ENCODE assay signal across 8 cellular contexts in the genomic region with DNA sequence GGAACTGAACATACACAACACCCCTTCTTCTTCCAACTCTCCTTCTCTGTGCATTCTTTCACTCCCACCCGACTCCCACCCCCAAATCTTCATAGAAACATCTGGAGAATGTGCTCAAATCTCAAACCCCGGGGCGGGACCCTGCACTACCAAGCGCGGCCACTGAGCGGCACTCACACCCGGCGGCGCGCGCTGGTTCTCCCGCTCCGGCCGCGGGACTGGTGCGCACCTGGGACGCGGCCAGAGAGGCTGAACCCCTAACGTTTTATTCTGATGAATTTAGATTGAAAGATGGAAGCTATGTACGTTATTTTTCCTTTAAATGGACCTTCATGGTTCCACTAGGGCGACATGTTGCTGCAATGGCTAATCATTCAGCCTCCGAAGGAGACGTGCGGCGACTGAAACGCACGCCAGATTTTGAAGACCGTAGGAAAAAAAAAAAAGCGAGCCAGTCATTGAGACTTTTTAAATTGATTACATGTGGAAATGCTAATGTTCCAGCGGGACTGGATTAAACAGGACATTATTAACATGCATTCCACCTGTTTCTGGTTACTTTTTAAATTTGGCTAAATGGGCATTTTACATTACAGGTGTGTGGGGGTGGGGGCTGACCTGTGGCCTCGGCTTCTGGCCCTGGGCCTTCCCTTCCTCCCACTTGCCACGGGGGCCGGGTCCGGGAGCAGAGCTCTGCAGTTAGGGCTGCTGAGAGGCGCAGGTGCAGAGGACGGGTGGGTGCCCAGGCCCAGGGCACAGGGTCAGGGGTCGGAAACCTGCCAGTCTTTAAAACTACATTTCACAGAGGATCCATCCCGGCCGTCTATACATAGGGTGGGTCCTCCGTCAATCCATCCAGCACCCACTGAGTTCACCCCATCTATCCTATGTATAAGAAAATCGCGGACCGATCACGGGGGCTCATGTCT.
DNase-seq lines count a peak whose midpoint lies in the region; ATAC-seq and TF ChIP-seq lines count a peak whose summit lies in the region.

No MANE protein-coding gene starts in this region.

- peak; percentile 99 for TF ChIP-seq CTCF in GM06990 (IDR thresholded peaks at IDR 0.05; ENCODE audit: insufficient read depth, low read length, poor library complexity, severe bottlenecking)

- peaks cover 17% of the 10 kb centered on the region for H3K9me3 Mint-ChIP-seq in T-helper 2 cell treated with Interferon-gamma antibody and Interleukin-4, amounts not matched to agents 5 μg/mL and 100 μg/mL, for 36 hours

- peak; percentile 63 for ATAC-seq in HG02763 (IDR thresholded peaks at IDR 0.05; ENCODE audit: unreplicated experiment)

- no peak overlapping the region for H3K27ac ChIP-seq in iPS-20b (ENCODE audit: low read length)

- DNase-seq in GM06990 (ENCODE audit: extremely low read depth, insufficient read length): peak; percentile 51
- DNase-seq in T-helper 2 cell treated with Interferon-gamma antibody and Interleukin-4, amounts not matched to agents 5 μg/mL and 100 μg/mL, for 36 hours (ENCODE audit: low spot score): peak; percentile 50
- DNase-seq in astrocyte of the hippocampus (ENCODE audit: low read depth, low spot score): peak; percentile 61
- DNase-seq in stimulated activated CD4-positive, alpha-beta T cell treated with anti-CD3 and anti-CD28 coated beads, Interleukin-15, amount 100 ng/mL, for 48 hours (ENCODE audit: low read depth in 2 of 2): peak; percentile 24 to 53
- no peak for DNase-seq in NCI-H2107 treated with DMSO at 0.1 percent for 48 hours (lab: John Stamatoyannopoulos, UW; ENCODE audit: unreplicated experiment)
- DNase-seq in NCI-H1048 (lab: John Stamatoyannopoulos, UW): no peak

- no peaks in the 10 kb centered on the region for H3K27me3 Mint-ChIP-seq in T-helper 2 cell treated with Interferon-gamma antibody and Interleukin-4, amounts not matched to agents 5 μg/mL and 100 μg/mL, for 36 hours (ENCODE audit: low read depth)

- H3K36me3 ChIP-seq in GM06990 (ENCODE audit: control insufficient read depth, insufficient read depth, low read length) (no peaks in the 10 kb centered on the region), iPS-20b (ENCODE audit: insufficient read depth, low read depth, low read length) (no peaks in the 10 kb centered on the region)

- H3K4me3 Mint-ChIP-seq in T-helper 2 cell treated with Interferon-gamma antibody and Interleukin-4, amounts not matched to agents 5 μg/mL and 100 μg/mL, for 36 hours: peak overlapping the region; percentile 58

- H3K4me3 ChIP-seq in GM06990 (replicated peaks; ENCODE audit: low read depth, low read length): no peak overlapping the region
- H3K4me3 ChIP-seq in iPS-20b (ENCODE audit: low read length): peak overlapping the region; percentile 44; the same call in 1 of the 2 replicates

- H3K4me1 ChIP-seq in iPS-20b (ENCODE audit: insufficient read depth, low read length): 0 out of 2 replicates have a peak, but pooled peaks cover 2% of the 10 kb centered on the region

- H3K9ac ChIP-seq in iPS-20b (ENCODE audit: low read depth, low read length): no peak overlapping the region

- peaks cover 6% of the 10 kb centered on the region for H3K36me3 Mint-ChIP-seq in T-helper 2 cell treated with Interferon-gamma antibody and Interleukin-4, amounts not matched to agents 5 μg/mL and 100 μg/mL, for 36 hours (ENCODE audit: low read depth)

- peaks cover 11% of the 10 kb centered on the region for H3K9me3 ChIP-seq in iPS-20b (ENCODE audit: insufficient read depth, low read depth, low read length)

- peak overlapping the region; percentile 43 for H3K27ac Mint-ChIP-seq in T-helper 2 cell treated with Interferon-gamma antibody and Interleukin-4, amounts not matched to agents 5 μg/mL and 100 μg/mL, for 36 hours

- H3K4me1 Mint-ChIP-seq in T-helper 2 cell treated with Interferon-gamma antibody and Interleukin-4, amounts not matched to agents 5 μg/mL and 100 μg/mL, for 36 hours (ENCODE audit: low read depth): peaks cover 36% of the 10 kb centered on the region

- H3K27me3 ChIP-seq in GM06990 (replicated peaks; ENCODE audit: control insufficient read depth, insufficient read depth, low read length) (no peaks in the 10 kb centered on the region), iPS-20b (ENCODE audit: insufficient read depth, low read length) (peaks cover 22% of the 10 kb centered on the region)

Comparison
In these comparisons a context has a peak if more than half of its experiments do, and no peak if none do; other contexts are left out.
1. DNase-seq: peak in GM06990 (single experiment), T-helper 2 cell treated with Interferon-gamma antibody and Interleukin-4, amounts not matched to agents 5 μg/mL and 100 μg/mL, for 36 hours (single experiment), astrocyte of the hippocampus (single experiment) and stimulated activated CD4-positive, alpha-beta T cell treated with anti-CD3 and anti-CD28 coated beads, Interleukin-15, amount 100 ng/mL, for 48 hours (2 of 2); none in NCI-H2107 treated with DMSO at 0.1 percent for 48 hours (single experiment) and NCI-H1048 (single experiment).